9 cellular contexts compared by ENCODE assay signal in the genomic region with DNA sequence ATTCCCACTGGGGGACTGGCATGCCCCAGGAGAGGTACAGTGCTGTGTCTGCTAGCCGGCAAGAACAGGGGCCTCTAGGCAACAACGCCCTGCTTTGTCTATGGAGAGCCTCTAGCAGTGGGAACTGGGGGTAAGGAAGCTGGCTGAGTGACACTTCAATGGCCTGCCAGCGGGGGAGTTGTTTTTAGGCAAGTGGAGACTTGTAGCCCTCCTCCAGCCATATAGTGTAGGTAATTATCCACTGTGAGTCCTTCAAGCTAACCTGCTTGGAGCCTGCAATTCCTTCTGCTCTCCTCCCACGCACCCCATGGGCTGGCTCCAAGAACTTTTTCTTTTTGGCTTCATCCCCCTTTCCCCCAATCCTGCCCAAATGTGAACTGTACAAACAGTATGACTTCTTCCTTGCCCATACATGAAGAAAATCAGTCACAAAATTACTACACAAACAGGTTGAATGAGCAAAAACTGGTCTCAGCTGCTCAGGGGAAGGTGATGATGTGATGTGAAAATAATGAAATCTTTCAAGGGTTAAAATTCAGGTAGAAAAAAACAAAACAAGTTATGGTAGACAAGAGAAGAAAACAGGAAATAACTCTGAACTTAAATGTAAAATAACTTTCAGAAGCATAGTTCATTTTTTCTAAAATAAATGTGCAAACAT. TPM values are rescaled to one million over a fixed set of nuclear protein-coding genes. Genes with fewer than 3 reads are reported as not detected.
DNase-seq lines count a peak whose midpoint lies in the region; ATAC-seq and TF ChIP-seq lines count a peak whose summit lies in the region.
"Had no signal": no experiment of that assay in that cellular context is flagged by ENCODE, and none has a peak within 500 bp of the region (broad histone marks: within the 10 kb centered on the region; RNA-seq: fewer than 3 reads in every experiment).

No MANE protein-coding gene starts in this region.

- TF ChIP-seq POLR2A in HCT116 (IDR thresholded peaks at IDR 0.05; ENCODE audit: borderline replicate concordance, extremely low read depth, insufficient read depth, insufficient read length) (no peak), GM18505 (IDR thresholded peaks at IDR 0.05; ENCODE audit: borderline replicate concordance, extremely low read depth, insufficient read depth, insufficient read length) (no peak)

- no peak for TF ChIP-seq RAD21 in HCT116 (IDR thresholded peaks at IDR 0.05; ENCODE audit: low read depth)

- H3F3A ChIP-seq in OCI-LY1 (ENCODE audit: insufficient read depth, low read length) = no peaks in the 10 kb centered on the region

- no peaks in the 10 kb centered on the region for H3K9me2 ChIP-seq in HCT116 (ENCODE audit: insufficient read depth)
- H3K9me2 ChIP-seq in OCI-LY1 (ENCODE audit: low read depth, low read length) = no peaks in the 10 kb centered on the region

- H3K4me2 ChIP-seq in HCT116 (ENCODE audit: low read length) (peak overlapping the region; percentile 0; the same call in 1 of the 2 replicates), OCI-LY1 (ENCODE audit: low read length) (no peak overlapping the region)

- TF ChIP-seq CTCF in HCT116 (IDR thresholded peaks at IDR 0.05 in 2 of 3, conservative IDR thresholded peaks at IDR 0.05 in 1 of 3; ENCODE audit: borderline replicate concordance in 1 of 3, insufficient read depth in 1 of 3, low read depth in 2 of 3, low read length in 2 of 3) = peak in 1 of 3 experiments; percentile 7; a peak in 1 of 6 replicates
- TF ChIP-seq CTCF in OCI-LY1 (IDR thresholded peaks at IDR 0.05; ENCODE audit: low read length) = 0 out of 2 replicates have a peak, but pooled peaks have one; percentile 5

- no TSS peak for BruUV-seq in HCT116 (replicated peaks; lab: Mats Ljungman, UMichigan)

- H3K9ac ChIP-seq in HCT116 (ENCODE audit: low read length) = no peak overlapping the region
- no peak overlapping the region; the same call in 1 of the 2 replicates for H3K9ac ChIP-seq in OCI-LY1 (ENCODE audit: low read length)

- POLR2A ChIA-PET in HCT116 (lab: Charles Lee) = no interaction called here

- peak; percentile 89 for ATAC-seq in HCT116
- ATAC-seq in GM18505 (IDR thresholded peaks at IDR 0.05; ENCODE audit: unreplicated experiment) = no peak
- ATAC-seq: PC-3 had no signal

- H3K27ac ChIP-seq in HCT116 (ENCODE audit: low read depth, low read length) = no peak overlapping the region
- H3K27ac ChIP-seq in OCI-LY1 (ENCODE audit: low read depth, low read length, poor library complexity, severe bottlenecking) = peak overlapping the region; percentile 58
- H3K27ac ChIP-seq in iPS DF 6.9 (ENCODE audit: low read length) = no peak overlapping the region

- H3K27me3 ChIP-seq in HCT116 (ENCODE audit: insufficient read depth, low read length) (no peaks in the 10 kb centered on the region), OCI-LY1 (ENCODE audit: insufficient read depth, low read length) (no peaks in the 10 kb centered on the region), iPS DF 6.9 (ENCODE audit: control insufficient read depth, insufficient read depth, low read length) (no peaks in the 10 kb centered on the region)

- H3K4me1 ChIP-seq in HCT116 (ENCODE audit: control insufficient read depth in 1 of 2, insufficient read depth in 2 of 2, low read length in 2 of 2) (peaks cover 0 to 5% of the 10 kb centered on the region in 2 experiments; a peak in 3 of 4 replicates), OCI-LY1 (ENCODE audit: insufficient read depth, low read length, severe bottlenecking) (peaks cover 61% of the 10 kb centered on the region), iPS DF 6.9 (ENCODE audit: control insufficient read depth, insufficient read depth, low read length) (peaks cover 1% of the 10 kb centered on the region; the same call in 1 of the 2 replicates)

- H2AFZ ChIP-seq in HCT116 (ENCODE audit: low read depth, low read length, poor library complexity, severe bottlenecking) (no peak overlapping the region), OCI-LY1 (ENCODE audit: low read length) (no peak overlapping the region)

- DNase-seq in DMS153 treated with DMSO at 0.1 percent for 48 hours (lab: John Stamatoyannopoulos, UW; ENCODE audit: unreplicated experiment) (peak; percentile 47), HCT116 (ENCODE audit: low read depth, low spot score) (no peak), iPS DF 6.9 (ENCODE audit: low read depth, low spot score) (peak; percentile 58), LoVo (ENCODE audit: low spot score) (no peak), D341Med (ENCODE audit: low spot score) (no peak), RKO (ENCODE audit: low spot score) (no peak)
- DNase-seq: PC-3 had no signal

- H3K36me3 ChIP-seq in HCT116 (ENCODE audit: control insufficient read depth in 1 of 2, insufficient read depth in 2 of 2, low read length in 2 of 2) = no peaks in the 10 kb centered on the region
- peaks cover 58% of the 10 kb centered on the region for H3K36me3 ChIP-seq in OCI-LY1 (ENCODE audit: insufficient read depth, low read length)
- H3K36me3 ChIP-seq in iPS DF 6.9 (ENCODE audit: control insufficient read depth, insufficient read depth, low read length) = no peaks in the 10 kb centered on the region

- intact Hi-C loops in HCT116 (cut with micrococcal nuclease) = no loop called here

- CTCF ChIA-PET in HCT116 (lab: Charles Lee) = no interaction called here

- H4K20me1 ChIP-seq in HCT116 (ENCODE audit: insufficient read depth) (no peaks in the 10 kb centered on the region), OCI-LY1 (ENCODE audit: insufficient read depth, low read length) (no peaks in the 10 kb centered on the region)

- H3K4me3 ChIP-seq in HCT116 (replicated peaks in 1 of 2; ENCODE audit: low read depth in 1 of 2, low read length in 2 of 2) = no peak overlapping the region
- H3K4me3 ChIP-seq in OCI-LY1 (ENCODE audit: low read depth, low read length, poor library complexity, severe bottlenecking) = no peak overlapping the region
- H3K4me3 ChIP-seq in iPS DF 6.9 (ENCODE audit: low read length) = no peak overlapping the region

- H3K9me3 ChIP-seq in HCT116 (ENCODE audit: control insufficient read depth in 1 of 2, insufficient read depth in 1 of 2, low read depth in 1 of 2, low read length in 2 of 2) (no peaks in the 10 kb centered on the region), OCI-LY1 (ENCODE audit: low read length) (no peaks in the 10 kb centered on the region), iPS DF 6.9 (ENCODE audit: control insufficient read depth, insufficient read depth, low read length) (no peaks in the 10 kb centered on the region)

- no peaks in the 10 kb centered on the region for H3K79me2 ChIP-seq in HCT116 (ENCODE audit: insufficient read depth, low read length)
- peaks cover 99% of the 10 kb centered on the region for H3K79me2 ChIP-seq in OCI-LY1 (ENCODE audit: insufficient read depth, low read length)

- RAD21 ChIA-PET in HCT116 (lab: Charles Lee; ENCODE audit: low non-redundant PET in 1 of 2, low total read pairs in 2 of 2, uncharacterized antibody in 2 of 2, unreplicated experiment in 2 of 2) = no interaction called here

- no CpG with 5 or more reads among the region's 4 CpGs for WGBS in iPS DF 6.9 (ENCODE audit: insufficient coverage, insufficient read length)

TF ChIP-seq in HCT116, 20 proteins besides CTCF, POLR2A, EP300 and RAD21:
- no peak for TF ChIP-seq EZH2 (IDR thresholded peaks at IDR 0.05)
- TF ChIP-seq CEBPB (IDR thresholded peaks at IDR 0.05; ENCODE audit: low read depth) = no peak
- no peak for TF ChIP-seq EZH2phosphoT487 (IDR thresholded peaks at IDR 0.05; ENCODE audit: borderline replicate concordance)
- TF ChIP-seq MAX (IDR thresholded peaks at IDR 0.05) = no peak
- TF ChIP-seq, protein P1, sequence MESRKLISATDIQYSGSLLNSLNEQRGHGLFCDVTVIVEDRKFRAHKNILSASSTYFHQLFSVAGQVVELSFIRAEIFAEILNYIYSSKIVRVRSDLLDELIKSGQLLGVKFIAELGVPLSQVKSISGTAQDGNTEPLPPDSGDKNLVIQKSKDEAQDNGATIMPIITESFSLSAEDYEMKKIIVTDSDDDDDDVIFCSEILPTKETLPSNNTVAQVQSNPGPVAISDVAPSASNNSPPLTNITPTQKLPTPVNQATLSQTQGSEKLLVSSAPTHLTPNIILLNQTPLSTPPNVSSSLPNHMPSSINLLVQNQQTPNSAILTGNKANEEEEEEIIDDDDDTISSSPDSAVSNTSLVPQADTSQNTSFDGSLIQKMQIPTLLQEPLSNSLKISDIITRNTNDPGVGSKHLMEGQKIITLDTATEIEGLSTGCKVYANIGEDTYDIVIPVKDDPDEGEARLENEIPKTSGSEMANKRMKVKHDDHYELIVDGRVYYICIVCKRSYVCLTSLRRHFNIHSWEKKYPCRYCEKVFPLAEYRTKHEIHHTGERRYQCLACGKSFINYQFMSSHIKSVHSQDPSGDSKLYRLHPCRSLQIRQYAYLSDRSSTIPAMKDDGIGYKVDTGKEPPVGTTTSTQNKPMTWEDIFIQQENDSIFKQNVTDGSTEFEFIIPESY (IDR thresholded peaks at IDR 0.05; ENCODE audit: extremely low read depth, insufficient replicate concordance, low read length) = no peak
- TF ChIP-seq YY1 (IDR thresholded peaks at IDR 0.05; ENCODE audit: extremely low read depth, insufficient replicate concordance, low read depth, low read length) = no peak
- no peak for TF ChIP-seq TCF7L2 (IDR thresholded peaks at IDR 0.05; ENCODE audit: borderline replicate concordance, extremely low read depth, insufficient read depth, insufficient read length)
- no peak for TF ChIP-seq SP1 (IDR thresholded peaks at IDR 0.05; ENCODE audit: low read depth)
- no peak for TF ChIP-seq ATF3 (IDR thresholded peaks at IDR 0.05)
- TF ChIP-seq JUND (IDR thresholded peaks at IDR 0.05) = no peak
- no peak for TF ChIP-seq SIN3A (IDR thresholded peaks at IDR 0.05; ENCODE audit: low read depth)
- TF ChIP-seq EGR1 (IDR thresholded peaks at IDR 0.05; ENCODE audit: low read depth) = no peak
- no peak for TF ChIP-seq CBX3 (IDR thresholded peaks at IDR 0.05; ENCODE audit: low read depth)
- no peak for TF ChIP-seq FOSL1 (IDR thresholded peaks at IDR 0.05; ENCODE audit: low read depth)
- TF ChIP-seq SRF (IDR thresholded peaks at IDR 0.05; ENCODE audit: low read depth) = no peak
- no peak for TF ChIP-seq ZNF274 (IDR thresholded peaks at IDR 0.05; ENCODE audit: low read depth, low read length)

RNA-seq across cellular contexts. Expression of gene LEF1, which starts 33.1 kb away (rescaled TPM):
- total RNA-seq in HCT116 (2021; ENCODE audit: unreplicated experiment) = 0.79 TPM
- not detected in 2 replicates for polyA plus RNA-seq in HCT116 (2012)

Comparison
In these comparisons a context has a peak if more than half of its experiments do, and no peak if none do; other contexts are left out.
1. DNase-seq: peak in DMS153 treated with DMSO at 0.1 percent for 48 hours (single experiment) and iPS DF 6.9 (single experiment); none in HCT116 (single experiment), LoVo (single experiment), D341Med (single experiment) and RKO (single experiment).